Comparison of ENCODE assay signal across 19 cellular contexts in the genomic region with DNA sequence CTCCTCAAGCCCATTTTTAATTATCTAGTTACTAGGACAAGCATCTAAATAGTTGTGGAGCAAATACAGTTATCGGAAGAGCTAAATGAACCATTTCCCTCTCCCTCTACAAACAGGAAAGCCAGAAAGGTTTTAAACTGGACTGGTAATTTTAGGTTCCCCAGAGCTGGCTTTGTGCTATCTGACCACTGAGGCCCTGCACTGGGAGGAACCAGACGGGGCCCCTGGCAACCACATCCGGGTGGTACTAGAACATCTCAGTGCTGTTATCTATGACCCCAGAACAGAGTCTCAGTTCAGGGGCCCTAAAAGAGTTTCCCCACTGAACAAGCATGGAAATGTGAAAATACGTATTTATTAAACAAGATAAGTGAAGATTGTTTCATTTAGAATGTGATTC. TPM values are rescaled to one million over a fixed set of nuclear protein-coding genes. Genes with fewer than 3 reads are reported as not detected.
DNase-seq lines count a peak whose midpoint lies in the region; ATAC-seq and TF ChIP-seq lines count a peak whose summit lies in the region.
"Had no signal": no experiment of that assay in that cellular context is flagged by ENCODE, and none has a peak within 500 bp of the region (broad histone marks: within the 10 kb centered on the region; RNA-seq: fewer than 3 reads in every experiment).

No MANE protein-coding gene starts in this region.

- TF ChIP-seq CTCF in OCI-LY1 (IDR thresholded peaks at IDR 0.05; ENCODE audit: low read length) (no peak), chondrocyte (IDR thresholded peaks at IDR 0.05) (no peak), mammary epithelial cell (conservative IDR thresholded peaks at IDR 0.05 in 1 of 2, IDR thresholded peaks at IDR 0.05 in 1 of 2; ENCODE audit: extremely low read depth in 1 of 2, insufficient read depth in 1 of 2, low read depth in 1 of 2, low read length in 2 of 2) (no peak)

- H3K4me3 Mint-ChIP-seq in chondrocyte (ENCODE audit: unreplicated experiment) = no peak overlapping the region
- H3K4me3 Mint-ChIP-seq: activated CD4-positive, alpha-beta T cell treated with anti-CD3 and anti-CD28 coated beads, Interleukin-2, amount 10 ng/mL, durations not matched to agents 24 days and 14 days had no signal

- no peaks in the 10 kb centered on the region for H3K9me3 Mint-ChIP-seq in chondrocyte (ENCODE audit: low read depth)
- H3K9me3 Mint-ChIP-seq: activated CD4-positive, alpha-beta T cell treated with anti-CD3 and anti-CD28 coated beads, Interleukin-2, amount 10 ng/mL, durations not matched to agents 24 days and 14 days had no signal

- H2AFZ ChIP-seq in OCI-LY1 (ENCODE audit: low read length) = 0 out of 2 replicates have a peak overlapping the region, but pooled peaks have one; percentile 15
- H2AFZ ChIP-seq in mammary epithelial cell (ENCODE audit: low read depth, low read length) = no peak overlapping the region

- CTCF ChIA-PET in mammary epithelial cell (lab: Charles Lee; ENCODE audit: low non-redundant PET) = no interaction called here

- no peaks in the 10 kb centered on the region for H3K4me1 Mint-ChIP-seq in chondrocyte (ENCODE audit: low read depth)
- H3K4me1 Mint-ChIP-seq: activated CD4-positive, alpha-beta T cell treated with anti-CD3 and anti-CD28 coated beads, Interleukin-2, amount 10 ng/mL, durations not matched to agents 24 days and 14 days had no signal

- BruUV-seq in mammary epithelial cell (replicated peaks; lab: Mats Ljungman, UMichigan) = no TSS peak

- H3K4me3 ChIP-seq in OCI-LY1 (ENCODE audit: low read depth, low read length, poor library complexity, severe bottlenecking) (no peak overlapping the region), mammary epithelial cell (replicated peaks in 1 of 3; ENCODE audit: insufficient read depth in 1 of 3, low read depth in 2 of 3, low read length in 3 of 3) (no peak overlapping the region), HAP-1 (no peak overlapping the region), aorta (ENCODE audit: low read length in 2 of 2) (no peak overlapping the region)
- H3K4me3 ChIP-seq: lung, skin epidermis, tibial nerve had no signal

- peaks cover 4% of the 10 kb centered on the region for H3K27me3 Mint-ChIP-seq in chondrocyte (ENCODE audit: low read depth)

- in situ Hi-C loops in mammary epithelial cell (cut with MboI; ENCODE audit: low sequenced_read_pairs in 2 of 2) = no loop called here
- in situ Hi-C loops in HAP-1 (cut with MboI; ENCODE audit: low sequenced_read_pairs) = no loop called here

- no peaks in the 10 kb centered on the region for H3F3A ChIP-seq in OCI-LY1 (ENCODE audit: insufficient read depth, low read length)

- H3K9me3 ChIP-seq in OCI-LY1 (ENCODE audit: low read length) = no peaks in the 10 kb centered on the region
- H3K9me3 ChIP-seq in mammary epithelial cell (replicated peaks; ENCODE audit: insufficient read depth, low read length) = no peaks in the 10 kb centered on the region
- H3K9me3 ChIP-seq in HAP-1 = no peaks in the 10 kb centered on the region
- H3K9me3 ChIP-seq in aorta (ENCODE audit: control insufficient read depth, low read length) = no peaks in the 10 kb centered on the region
- H3K9me3 ChIP-seq: tibial nerve had no signal

- no peak overlapping the region for H3K27ac Mint-ChIP-seq in chondrocyte (ENCODE audit: unreplicated experiment)
- H3K27ac Mint-ChIP-seq: activated CD4-positive, alpha-beta T cell treated with anti-CD3 and anti-CD28 coated beads, Interleukin-2, amount 10 ng/mL, durations not matched to agents 24 days and 14 days had no signal

- ATAC-seq in GM18502 (IDR thresholded peaks at IDR 0.05; ENCODE audit: poor library complexity, unreplicated experiment) (peak; percentile 51), aorta (ENCODE audit: low FRiP score) (no peak)

- no peaks in the 10 kb centered on the region for H3K9me2 ChIP-seq in OCI-LY1 (ENCODE audit: low read depth, low read length)

- peaks cover 23% of the 10 kb centered on the region for H3K4me1 ChIP-seq in OCI-LY1 (ENCODE audit: insufficient read depth, low read length, severe bottlenecking)
- H3K4me1 ChIP-seq in mammary epithelial cell (ENCODE audit: insufficient read depth, low read length) = no peaks in the 10 kb centered on the region
- H3K4me1 ChIP-seq in HAP-1 = no peaks in the 10 kb centered on the region
- H3K4me1 ChIP-seq in aorta (ENCODE audit: control insufficient read depth in 1 of 2, insufficient read depth in 2 of 2, low read length in 2 of 2) = no peaks in the 10 kb centered on the region
- H3K4me1 ChIP-seq: tibial nerve had no signal

- dilution Hi-C loops in mammary epithelial cell (cut with HindIII; ENCODE audit: low sequenced_read_pairs) = no loop called here

- H3K27ac ChIP-seq in OCI-LY1 (ENCODE audit: low read depth, low read length, poor library complexity, severe bottlenecking) (peak overlapping the region; percentile 28), mammary epithelial cell (ENCODE audit: insufficient read depth, low read depth, low read length) (no peak overlapping the region), aorta (ENCODE audit: low read depth in 1 of 2, low read length in 2 of 2) (no peak overlapping the region)
- H3K27ac ChIP-seq: skin epidermis, tibial nerve had no signal

- H3K79me2 ChIP-seq in OCI-LY1 (ENCODE audit: insufficient read depth, low read length) = no peaks in the 10 kb centered on the region
- no peaks in the 10 kb centered on the region for H3K79me2 ChIP-seq in mammary epithelial cell (ENCODE audit: insufficient read depth, low read length)

- peak overlapping the region; percentile 10; the same call in 1 of the 2 replicates for H3K9ac ChIP-seq in OCI-LY1 (ENCODE audit: low read length)
- H3K9ac ChIP-seq in mammary epithelial cell (ENCODE audit: insufficient read depth, low read length) = no peak overlapping the region

- H3K27me3 ChIP-seq in OCI-LY1 (ENCODE audit: insufficient read depth, low read length) = no peaks in the 10 kb centered on the region
- no peaks in the 10 kb centered on the region for H3K27me3 ChIP-seq in mammary epithelial cell (ENCODE audit: insufficient read depth, low read length)
- H3K27me3 ChIP-seq in HAP-1 (ENCODE audit: low read depth) = no peaks in the 10 kb centered on the region
- H3K27me3 ChIP-seq in aorta (ENCODE audit: control insufficient read depth in 1 of 2, insufficient read depth in 2 of 2, low read length in 1 of 2) = no peaks in the 10 kb centered on the region
- H3K27me3 ChIP-seq: tibial nerve had no signal

- peak overlapping the region; percentile 31; the same call in 1 of the 2 replicates for H3K4me2 ChIP-seq in OCI-LY1 (ENCODE audit: low read length)
- no peak overlapping the region for H3K4me2 ChIP-seq in mammary epithelial cell (ENCODE audit: insufficient read depth, low read depth, low read length)

- H3K36me3 ChIP-seq in OCI-LY1 (ENCODE audit: insufficient read depth, low read length) (no peaks in the 10 kb centered on the region), mammary epithelial cell (ENCODE audit: insufficient read depth, low read length) (no peaks in the 10 kb centered on the region), HAP-1 (replicated peaks) (no peaks in the 10 kb centered on the region), aorta (ENCODE audit: control insufficient read depth in 1 of 2, insufficient read depth in 2 of 2, low read length in 1 of 2) (no peaks in the 10 kb centered on the region)
- H3K36me3 ChIP-seq: tibial nerve had no signal

- 93% methylated on average over 4 of the region's 4 CpGs for WGBS in mammary epithelial cell (ENCODE audit: low coverage, missing lambda C conversion rate)
- 83 to 88% methylated on average over 4 of the region's 4 CpGs for WGBS in aorta, 2 donors

- H3K36me3 Mint-ChIP-seq in chondrocyte (ENCODE audit: low read depth) = no peaks in the 10 kb centered on the region

- H4K20me1 ChIP-seq in OCI-LY1 (ENCODE audit: insufficient read depth, low read length) (no peaks in the 10 kb centered on the region), mammary epithelial cell (ENCODE audit: insufficient read depth, low read length) (no peaks in the 10 kb centered on the region)

- intact Hi-C loops in mammary epithelial cell (cut with micrococcal nuclease) = no loop called here
- intact Hi-C loops in aorta (cut with DNase I) = no loop called here

- peak; percentile 97 for DNase-seq in CMK (ENCODE audit: low read depth)
- peak; percentile 35 for DNase-seq in chondrocyte (ENCODE audit: low spot score)
- DNase-seq in COLO829 (ENCODE audit: low spot score) = no peak
- DNase-seq in mammary epithelial cell = no peak
- no peak for DNase-seq in HAP-1 (ENCODE audit: low spot score in 2 of 2)
- no peak for DNase-seq in aorta
- DNase-seq: activated CD4-positive, alpha-beta T cell treated with anti-CD3 and anti-CD28 coated beads, Interleukin-2, amount 10 ng/mL, durations not matched to agents 24 days and 14 days; caudate nucleus; effector CD4-positive, alpha-beta T cell; NCI-H187 treated with DMSO at 0.1 percent for 48 hours; NCI-H510A treated with DMSO at 0.1 percent for 48 hours; posterior cingulate gyrus; stimulated activated CD4-positive, alpha-beta T cell treated with anti-CD3 and anti-CD28 coated beads, Interleukin-4, amount 100 ng/mL, for 4 hours had no signal

RNA-seq across cellular contexts. Expression of gene RSPH1, which starts 7.7 kb away (rescaled TPM):
- total RNA-seq in chondrocyte = 0.15 TPM in 1 of 3 replicates, not detected in the others
- under 1 TPM; 0.50 to 0.66 TPM for total RNA-seq in mammary epithelial cell
- 0.35 TPM for polyA plus RNA-seq in mammary epithelial cell
- not detected for polyA minus RNA-seq in mammary epithelial cell
- total RNA-seq in aorta = under 1 TPM in 1 of 2 donors, not detected in 1; 0.26 TPM
- 1 to 10 TPM in 1 of 2 donors, under 1 TPM in 1; 0.18 to 1.6 TPM for polyA plus RNA-seq in aorta
- total RNA-seq: activated CD4-positive, alpha-beta T cell treated with anti-CD3 and anti-CD28 coated beads, Interleukin-2, amount 10 ng/mL, durations not matched to agents 24 days and 14 days; M059J had no signal

RNA-seq across cellular contexts. Expression of gene SLC37A1, which starts 9.9 kb away (rescaled TPM):
- total RNA-seq in chondrocyte = 3.5 to 4.8 TPM (median 4.7 TPM) in 3 replicates
- 1 to 10 TPM; 7.7 to 8.7 TPM for total RNA-seq in mammary epithelial cell
- 3.9 TPM for polyA plus RNA-seq in mammary epithelial cell
- polyA minus RNA-seq in mammary epithelial cell = 5.0 TPM
- 10 to 100 TPM in 1 of 2 donors, 1 to 10 TPM in 1; 6.5 to 11.7 TPM for total RNA-seq in aorta
- polyA plus RNA-seq in aorta = 1 to 10 TPM; 5.0 to 6.3 TPM

Comparison
In these comparisons a context has a peak if more than half of its experiments do, and no peak if none do; other contexts are left out.
1. DNase-seq: peak in CMK (single experiment) and chondrocyte (single experiment); none in COLO829 (single experiment), mammary epithelial cell (single experiment), HAP-1 (0 of 2) and aorta (0 of 2).